13 cellular contexts compared by ENCODE assay signal in genomic region chr5:83097582-83098265, GRCh38. TPM values are rescaled to one million over a fixed set of nuclear protein-coding genes. Genes with fewer than 3 reads are reported as not detected.
DNase-seq lines count a peak whose midpoint lies in the region; ATAC-seq, FAIRE-seq and TF ChIP-seq lines count a peak whose summit lies in the region.
"Had no signal": no experiment of that assay in that cellular context is flagged by ENCODE, and none has a peak within 500 bp of the region (broad histone marks: within the 10 kb centered on the region; RNA-seq: fewer than 3 reads in every experiment).

No MANE protein-coding gene starts in this region.

- H3K9ac ChIP-seq in endothelial cell of umbilical vein (replicated peaks; ENCODE audit: extremely low read depth, insufficient read depth, low read length) (no peak overlapping the region), mesendoderm (ENCODE audit: low read length) (no peak overlapping the region)

- H4K8ac ChIP-seq in mesendoderm (ENCODE audit: low read depth, low read length): no peak overlapping the region

- H2BK5ac ChIP-seq in mesendoderm (ENCODE audit: low read length): no peak overlapping the region

- no peak overlapping the region for H2BK15ac ChIP-seq in mesendoderm (replicated peaks; ENCODE audit: low read depth)

- peak; percentile 73 for DNase-seq in endothelial cell of umbilical vein (ENCODE audit: low read depth, low spot score)
- no peak for DNase-seq in osteoblast (ENCODE audit: insufficient read length, low spot score, missing footprints)
- DNase-seq in mesendoderm: no peak
- no peak for DNase-seq in KG1 (lab: John Stamatoyannopoulos, UW)
- DNase-seq in SKM-1 (lab: John Stamatoyannopoulos, UW; ENCODE audit: unreplicated experiment): no peak
- no peak for DNase-seq in NCI-H1930 (lab: John Stamatoyannopoulos, UW)
- DNase-seq: COR-L47, GOT3, NCI-H1436, nucleus accumbens, T-helper 9 cell had no signal

- H3K9me3 ChIP-seq in endothelial cell of umbilical vein (replicated peaks; ENCODE audit: control insufficient read depth, insufficient read depth, low read length) (no peaks in the 10 kb centered on the region), osteoblast (ENCODE audit: low read depth, low read length) (no peaks in the 10 kb centered on the region)

- no peaks in the 10 kb centered on the region for H3K36me3 ChIP-seq in endothelial cell of umbilical vein (ENCODE audit: control insufficient read depth in 2 of 2, extremely low read depth in 1 of 2, insufficient read depth in 2 of 2, low read length in 2 of 2)
- no peaks in the 10 kb centered on the region for H3K36me3 ChIP-seq in osteoblast (ENCODE audit: insufficient read depth, low read length)
- H3K36me3 ChIP-seq in mesendoderm (ENCODE audit: control insufficient read depth, insufficient read depth, low read length): no peaks in the 10 kb centered on the region

- intact Hi-C loops in endothelial cell of umbilical vein (cut with micrococcal nuclease): loop anchor here (1.0 to 10.0 kb wide), 3 partner anchors 337 to 745 kb away; partner anchors contain the start of gene VCAN

- no peak for TF ChIP-seq POLR2A in endothelial cell of umbilical vein (IDR thresholded peaks at IDR 0.05; ENCODE audit: low read depth, low read length)

- H2AK5ac ChIP-seq in mesendoderm (ENCODE audit: low read length): no peak overlapping the region

- no peak for TF ChIP-seq RAD21 in Ishikawa (IDR thresholded peaks at IDR 0.05; ENCODE audit: low read depth)

- no peaks in the 10 kb centered on the region for H3K9me1 ChIP-seq in endothelial cell of umbilical vein (replicated peaks; ENCODE audit: control insufficient read depth, extremely low read depth, insufficient read depth, low read length)

- H3K27ac ChIP-seq in endothelial cell of umbilical vein (ENCODE audit: insufficient read depth, low read depth, low read length): no peak overlapping the region
- peak overlapping the region; percentile 61 for H3K27ac ChIP-seq in osteoblast (ENCODE audit: low read depth, low read length)
- no peak overlapping the region for H3K27ac ChIP-seq in mesendoderm (ENCODE audit: low read depth, low read length)

- dilution Hi-C loops in endothelial cell of umbilical vein (cut with MboI; ENCODE audit: extremely low pct_ligation_motif_present, low sequenced_read_pairs): no loop called here

- H3K79me1 ChIP-seq in mesendoderm (ENCODE audit: low read length): no peaks in the 10 kb centered on the region

- H3K56ac ChIP-seq in mesendoderm (ENCODE audit: low read length): no peak overlapping the region

- POLR2A ChIA-PET in endothelial cell of umbilical vein (lab: Charles Lee): no interaction called here

- no peak overlapping the region for H3K23ac ChIP-seq in mesendoderm (ENCODE audit: low read length)

- no peak overlapping the region for H2AFZ ChIP-seq in endothelial cell of umbilical vein (ENCODE audit: low read depth, low read length)
- no peak overlapping the region for H2AFZ ChIP-seq in osteoblast (ENCODE audit: low read length)

- no TSS peak for BruUV-seq in endothelial cell of umbilical vein (replicated peaks; lab: Mats Ljungman, UMichigan)

- peaks cover 16% of the 10 kb centered on the region for H3K4me1 ChIP-seq in endothelial cell of umbilical vein (ENCODE audit: control insufficient read depth, extremely low read depth, insufficient read depth, low read length)
- H3K4me1 ChIP-seq in osteoblast (ENCODE audit: insufficient read depth, low read length): peaks cover 33% of the 10 kb centered on the region
- H3K4me1 ChIP-seq in mesendoderm (ENCODE audit: control insufficient read depth, low read depth, low read length): no peaks in the 10 kb centered on the region

- no peak overlapping the region for H3K18ac ChIP-seq in mesendoderm (ENCODE audit: low read length)

- ATAC-seq in GM18517 (IDR thresholded peaks at IDR 0.05; ENCODE audit: unreplicated experiment): peak; percentile 49

- CTCF ChIA-PET in endothelial cell of umbilical vein (lab: Charles Lee): interaction anchor here (1.0 kb wide), 1 partner anchor 21 kb away, joined by 3 read pairs; the partner anchor contains the start of genes TMEM167A and XRCC4

- TF ChIP-seq CTCF in endothelial cell of umbilical vein (IDR thresholded peaks at IDR 0.05; ENCODE audit: extremely low read depth in 1 of 2, insufficient read depth in 1 of 2, low read depth in 1 of 2, low read length in 2 of 2) (no peak), osteoblast (IDR thresholded peaks at IDR 0.05; ENCODE audit: extremely low read depth, low read depth, low read length) (no peak)

- FAIRE-seq in endothelial cell of umbilical vein (lab: Jason Lieb, UNC): no peak

- H2BK120ac ChIP-seq in mesendoderm (ENCODE audit: low read depth, low read length): no peak overlapping the region

- H4K5ac ChIP-seq in mesendoderm (ENCODE audit: low read length): no peak overlapping the region

- H3K27me3 ChIP-seq in endothelial cell of umbilical vein (ENCODE audit: control insufficient read depth in 2 of 2, insufficient read depth in 2 of 2, low read length in 2 of 2): peaks cover 15 to 31% of the 10 kb centered on the region in 2 experiments
- no peaks in the 10 kb centered on the region for H3K27me3 ChIP-seq in osteoblast (ENCODE audit: insufficient read depth, low read length)
- H3K27me3 ChIP-seq in mesendoderm (ENCODE audit: insufficient read depth, low read length, poor library complexity): no peaks in the 10 kb centered on the region

- no CpG with 5 or more reads among the region's 2 CpGs for WGBS in mesendoderm (ENCODE audit: extremely low coverage, insufficient coverage, low lambda C conversion rate)

- no peak overlapping the region for H3K4ac ChIP-seq in mesendoderm (ENCODE audit: low read depth, low read length)

- H4K20me1 ChIP-seq in endothelial cell of umbilical vein (replicated peaks; ENCODE audit: control insufficient read depth, extremely low read depth, insufficient read depth, low read length) (peaks cover 5% of the 10 kb centered on the region), osteoblast (ENCODE audit: insufficient read depth, low read length) (peaks cover 2% of the 10 kb centered on the region)

- no peaks in the 10 kb centered on the region for H3K79me2 ChIP-seq in endothelial cell of umbilical vein (ENCODE audit: control insufficient read depth, insufficient read depth, low read length)
- H3K79me2 ChIP-seq in osteoblast (ENCODE audit: insufficient read depth, low read length): no peaks in the 10 kb centered on the region
- no peaks in the 10 kb centered on the region for H3K79me2 ChIP-seq in mesendoderm (ENCODE audit: control insufficient read depth, insufficient read depth, low read length)

- TF ChIP-seq EP300 in Ishikawa (IDR thresholded peaks at IDR 0.05; ENCODE audit: borderline replicate concordance): no peak

- H3K4me3 ChIP-seq in endothelial cell of umbilical vein (replicated peaks in 1 of 3; ENCODE audit: insufficient read depth in 1 of 3, low read depth in 1 of 3, low read length in 3 of 3): no peak overlapping the region
- H3K4me3 ChIP-seq in osteoblast (ENCODE audit: insufficient read depth, low read length): no peak overlapping the region
- H3K4me3 ChIP-seq in mesendoderm (ENCODE audit: low read length): no peak overlapping the region

- H3K4me2 ChIP-seq in endothelial cell of umbilical vein (ENCODE audit: insufficient read depth, low read length): peak overlapping the region; percentile 49
- peak overlapping the region; percentile 44 for H3K4me2 ChIP-seq in osteoblast (ENCODE audit: insufficient read depth, low read length)
- H3K4me2 ChIP-seq in mesendoderm (ENCODE audit: low read length): no peak overlapping the region

TF ChIP-seq in Ishikawa, 13 proteins besides CTCF, POLR2A, EP300 and RAD21:
- peak; percentile 59 for TF ChIP-seq TEAD4 (IDR thresholded peaks at IDR 0.05)
- TF ChIP-seq EGR1 (IDR thresholded peaks at IDR 0.05): no peak

TF ChIP-seq in endothelial cell of umbilical vein, 7 proteins besides CTCF, POLR2A, EP300 and RAD21:
- TF ChIP-seq EZH2 (IDR thresholded peaks at IDR 0.05; ENCODE audit: borderline replicate concordance, low read depth, low read length, severe bottlenecking) (no peak), MAX (IDR thresholded peaks at IDR 0.05; ENCODE audit: insufficient read depth, insufficient read length) (no peak), JUN (IDR thresholded peaks at IDR 0.05; ENCODE audit: borderline replicate concordance, insufficient read depth, insufficient read length, low read depth) (peak; percentile 62), MYC (IDR thresholded peaks at IDR 0.05; ENCODE audit: low read depth, low read length) (no peak), GATA2 (IDR thresholded peaks at IDR 0.05; ENCODE audit: insufficient read depth, insufficient read length, low read depth, low read length) (peak; percentile 83), FOS (IDR thresholded peaks at IDR 0.05; ENCODE audit: borderline replicate concordance, insufficient read depth, low read length) (peak; percentile 61), POLR2AphosphoS5 (IDR thresholded peaks at IDR 0.05; ENCODE audit: insufficient read depth, low read depth, low read length) (peak; percentile 66)

RNA-seq across cellular contexts. Expression of gene XRCC4, which starts 20.4 kb away (rescaled TPM):
- 7.6 and 7.7 TPM in 2 replicates for total RNA-seq in endothelial cell of umbilical vein
- polyA plus RNA-seq in endothelial cell of umbilical vein: 0.94 and 1.3 TPM in 2 replicates
- 2.5 TPM in 2 replicates for polyA plus RNA-seq in endothelial cell of umbilical vein (2011; cell fraction: cytosol; rRNA removed)
- 1.8 and 2.6 TPM in 2 replicates for polyA plus RNA-seq in endothelial cell of umbilical vein (2011; cell fraction: nucleus; rRNA removed)
- 5.6 and 10.5 TPM in 2 replicates for polyA plus RNA-seq in endothelial cell of umbilical vein (2012)
- 1.0 and 1.6 TPM in 2 replicates for polyA minus RNA-seq in endothelial cell of umbilical vein
- not detected for polyA minus RNA-seq in endothelial cell of umbilical vein (2011; cell fraction: cytosol; rRNA and poly(A)+ RNA removed)
- polyA minus RNA-seq in endothelial cell of umbilical vein (2011; cell fraction: nucleus; rRNA and poly(A)+ RNA removed): 7.3 and 8.5 TPM in 2 replicates
- 6.8 and 8.0 TPM in 2 replicates for total RNA-seq in osteoblast
- polyA plus RNA-seq in mesendoderm (2013, experiment 1 of 2): 12.4 TPM
- 11.7 TPM for polyA plus RNA-seq in mesendoderm (2013, experiment 2 of 2)

RNA-seq across cellular contexts. Expression of gene TMEM167A, which starts 20.5 kb away (rescaled TPM):
- total RNA-seq in endothelial cell of umbilical vein (64.4 and 69.4 TPM in 2 replicates), osteoblast (54.6 and 56.6 TPM in 2 replicates)
- polyA plus RNA-seq in endothelial cell of umbilical vein: 13.6 and 20.2 TPM in 2 replicates
- polyA plus RNA-seq in endothelial cell of umbilical vein (2011; cell fraction: cytosol; rRNA removed): 21.5 and 23.4 TPM in 2 replicates
- 8.9 and 16.7 TPM in 2 replicates for polyA plus RNA-seq in endothelial cell of umbilical vein (2011; cell fraction: nucleus; rRNA removed)
- 47.1 and 81.3 TPM in 2 replicates for polyA plus RNA-seq in endothelial cell of umbilical vein (2012)
- 20.7 and 22.0 TPM in 2 replicates for polyA minus RNA-seq in endothelial cell of umbilical vein
- 12.9 TPM for polyA minus RNA-seq in endothelial cell of umbilical vein (2011; cell fraction: cytosol; rRNA and poly(A)+ RNA removed)
- polyA minus RNA-seq in endothelial cell of umbilical vein (2011; cell fraction: nucleus; rRNA and poly(A)+ RNA removed): 16.5 and 23.9 TPM in 2 replicates
- polyA plus RNA-seq in mesendoderm (2013, experiment 1 of 2): 100 TPM
- 99.2 TPM for polyA plus RNA-seq in mesendoderm (2013, experiment 2 of 2)
